ENCODE assay signal across 8 cellular contexts in genomic region chr10:77513783-77514331, GRCh38.
DNase-seq lines count a peak whose midpoint lies in the region; ATAC-seq and TF ChIP-seq lines count a peak whose summit lies in the region.

No MANE protein-coding gene starts in this region.

- ATAC-seq in left ventricle myocardium superior (peak; percentile 86), HG02884 (IDR thresholded peaks at IDR 0.05; ENCODE audit: unreplicated experiment) (no peak)
- no peak for ATAC-seq in activated T-cell treated with anti-CD3 and anti-CD28 coated beads, Interleukin-2, amount 50 U/mL, for 4 hours

- no peak for TF ChIP-seq POLR2A in stomach (IDR thresholded peaks at IDR 0.05)

- peak; percentile 81 for DNase-seq in HPDE6-E6E7 (ENCODE audit: extremely low spot score)
- DNase-seq in SW 1271 (lab: John Stamatoyannopoulos, UW), result peak; percentile 24 to 57
- no peak for DNase-seq in left ventricle myocardium superior
- peak; percentile 52 for DNase-seq in stomach
- DNase-seq in activated T-helper 1 cell treated with anti-CD3 and anti-CD28 coated beads, Interleukin-12 subunit alpha, Interleukin-12 subunit beta, Interleukin-2, Interleukin-4 antibody, amounts not matched to agents 30 ng/mL and 10 ng/mL and 1 ng/mL, durations not matched to agents 14 hours and 24 hours and 36 hours (ENCODE audit: low spot score), result no peak
- no peak for DNase-seq in activated T-cell treated with anti-CD3 and anti-CD28 coated beads, Interleukin-2, amount 50 U/mL, for 4 hours
- no peak for DNase-seq in GM10266 (ENCODE audit: extremely low spot score)

- H3K27ac Mint-ChIP-seq in activated T-helper 1 cell treated with anti-CD3 and anti-CD28 coated beads, Interleukin-12 subunit alpha, Interleukin-12 subunit beta, Interleukin-2, Interleukin-4 antibody, amounts not matched to agents 30 ng/mL and 10 ng/mL and 1 ng/mL, durations not matched to agents 14 hours and 24 hours and 36 hours, result no peak overlapping the region

- H3K27me3 Mint-ChIP-seq in activated T-helper 1 cell treated with anti-CD3 and anti-CD28 coated beads, Interleukin-12 subunit alpha, Interleukin-12 subunit beta, Interleukin-2, Interleukin-4 antibody, amounts not matched to agents 30 ng/mL and 10 ng/mL and 1 ng/mL, durations not matched to agents 14 hours and 24 hours and 36 hours (ENCODE audit: insufficient read depth), result peaks cover 6% of the 10 kb centered on the region
- peaks cover 3% of the 10 kb centered on the region for H3K27me3 Mint-ChIP-seq in activated T-cell treated with anti-CD3 and anti-CD28 coated beads, Interleukin-2, amount 50 U/mL, for 4 hours (ENCODE audit: low read depth)

- no peaks in the 10 kb centered on the region for H3K36me3 Mint-ChIP-seq in activated T-helper 1 cell treated with anti-CD3 and anti-CD28 coated beads, Interleukin-12 subunit alpha, Interleukin-12 subunit beta, Interleukin-2, Interleukin-4 antibody, amounts not matched to agents 30 ng/mL and 10 ng/mL and 1 ng/mL, durations not matched to agents 14 hours and 24 hours and 36 hours (ENCODE audit: low read depth)
- H3K36me3 Mint-ChIP-seq in activated T-cell treated with anti-CD3 and anti-CD28 coated beads, Interleukin-2, amount 50 U/mL, for 4 hours (ENCODE audit: insufficient read depth), result no peaks in the 10 kb centered on the region

- intact Hi-C loops in left ventricle myocardium superior (cut with micrococcal nuclease) (no loop called here), stomach (cut with DNase I; ENCODE audit: low total_unique reads) (no loop called here)
- intact Hi-C loops in activated T-helper 1 cell treated with anti-CD3 and anti-CD28 coated beads, Interleukin-12 subunit alpha, Interleukin-12 subunit beta, Interleukin-2, Interleukin-4 antibody, amounts not matched to agents 30 ng/mL and 10 ng/mL and 1 ng/mL, durations not matched to agents 14 hours and 24 hours and 36 hours (cut with micrococcal nuclease), result no loop called here

- no peaks in the 10 kb centered on the region for H3K4me1 Mint-ChIP-seq in activated T-helper 1 cell treated with anti-CD3 and anti-CD28 coated beads, Interleukin-12 subunit alpha, Interleukin-12 subunit beta, Interleukin-2, Interleukin-4 antibody, amounts not matched to agents 30 ng/mL and 10 ng/mL and 1 ng/mL, durations not matched to agents 14 hours and 24 hours and 36 hours (ENCODE audit: low read depth)
- H3K4me1 Mint-ChIP-seq in activated T-cell treated with anti-CD3 and anti-CD28 coated beads, Interleukin-2, amount 50 U/mL, for 4 hours (ENCODE audit: low read depth), result no peaks in the 10 kb centered on the region

- H3K36me3 ChIP-seq in stomach, result no peaks in the 10 kb centered on the region

- no peaks in the 10 kb centered on the region for H3K9me3 ChIP-seq in stomach

- peak overlapping the region in 3 of 5 donors; percentile 25 to 77 (median 67) for H3K27ac ChIP-seq in stomach

- 53 to 73% (median 64%) methylated on average over 7 to 15 of the region's 15 CpGs for WGBS in stomach, 5 donors

- no peaks in the 10 kb centered on the region for H3K9me3 Mint-ChIP-seq in activated T-helper 1 cell treated with anti-CD3 and anti-CD28 coated beads, Interleukin-12 subunit alpha, Interleukin-12 subunit beta, Interleukin-2, Interleukin-4 antibody, amounts not matched to agents 30 ng/mL and 10 ng/mL and 1 ng/mL, durations not matched to agents 14 hours and 24 hours and 36 hours
- H3K9me3 Mint-ChIP-seq in activated T-cell treated with anti-CD3 and anti-CD28 coated beads, Interleukin-2, amount 50 U/mL, for 4 hours, result no peaks in the 10 kb centered on the region

- no peak overlapping the region for H3K4me3 ChIP-seq in stomach

- H3K4me3 Mint-ChIP-seq in activated T-helper 1 cell treated with anti-CD3 and anti-CD28 coated beads, Interleukin-12 subunit alpha, Interleukin-12 subunit beta, Interleukin-2, Interleukin-4 antibody, amounts not matched to agents 30 ng/mL and 10 ng/mL and 1 ng/mL, durations not matched to agents 14 hours and 24 hours and 36 hours, result no peak overlapping the region
- H3K4me3 Mint-ChIP-seq in activated T-cell treated with anti-CD3 and anti-CD28 coated beads, Interleukin-2, amount 50 U/mL, for 4 hours, result no peak overlapping the region

- peaks cover 8 to 56% (median 18%) of the 10 kb centered on the region in 4 donors for H3K4me1 ChIP-seq in stomach

- no peaks in the 10 kb centered on the region for H3K27me3 ChIP-seq in stomach

- no peak for TF ChIP-seq CTCF in stomach (IDR thresholded peaks at IDR 0.05)
- TF ChIP-seq CTCF in GM10266 (IDR thresholded peaks at IDR 0.05; ENCODE audit: control insufficient read depth, insufficient read depth, low read depth, missing control alignments), result no peak

- no peak for TF ChIP-seq EP300 in stomach (IDR thresholded peaks at IDR 0.05)

Comparison
In these comparisons a context has a peak if more than half of its experiments do, and no peak if none do; other contexts are left out.
1. DNase-seq: peak in HPDE6-E6E7 (single experiment), SW 1271 (2 of 2) and stomach (single experiment); none in left ventricle myocardium superior (single experiment), activated T-helper 1 cell treated with anti-CD3 and anti-CD28 coated beads, Interleukin-12 subunit alpha, Interleukin-12 subunit beta, Interleukin-2, Interleukin-4 antibody, amounts not matched to agents 30 ng/mL and 10 ng/mL and 1 ng/mL, durations not matched to agents 14 hours and 24 hours and 36 hours (single experiment), activated T-cell treated with anti-CD3 and anti-CD28 coated beads, Interleukin-2, amount 50 U/mL, for 4 hours (single experiment) and GM10266 (single experiment).